Comparison of ENCODE assay signal across 16 cellular contexts in genomic region chr2:45670646-45671045, GRCh38. TPM values are rescaled to one million over a fixed set of nuclear protein-coding genes. Genes with fewer than 3 reads are reported as not detected.
DNase-seq lines count a peak whose midpoint lies in the region; ATAC-seq lines count a peak whose summit lies in the region.
"Had no signal": no experiment of that assay in that cellular context is flagged by ENCODE, and none has a peak within 500 bp of the region (broad histone marks: within the 10 kb centered on the region; RNA-seq: fewer than 3 reads in every experiment).

No MANE protein-coding gene starts in this region.

- H3K4ac ChIP-seq in trophoblast cell (ENCODE audit: low read depth, low read length): no peak overlapping the region

- H3K18ac ChIP-seq in trophoblast cell (ENCODE audit: low read length): no peak overlapping the region

- no peak overlapping the region for H3K4me2 ChIP-seq in trophoblast cell (ENCODE audit: low read length)
- H3K4me2 ChIP-seq: BLaER1 had no signal

- no peak overlapping the region for H2BK120ac ChIP-seq in trophoblast cell (ENCODE audit: insufficient read depth, low read length, poor library complexity)

- peak; percentile 45 for DNase-seq in SIG-M5 treated with dmso at 0.1 percent for 504 hours (lab: John Stamatoyannopoulos, UW; ENCODE audit: unreplicated experiment)
- DNase-seq in SIG-M5 (lab: John Stamatoyannopoulos, UW): no peak
- peak; percentile 3 for DNase-seq in fibroblast of gingiva (ENCODE audit: low read depth)
- peak; percentile 68 to 88 for DNase-seq in trophoblast cell
- DNase-seq in NCI-H146 (lab: John Stamatoyannopoulos, UW): no peak
- no peak for DNase-seq in stimulated activated naive CD8-positive, alpha-beta T cell treated with anti-CD3 and anti-CD28 coated beads, Interleukin-15, Interleukin-2, amounts not matched to agents 100 U/mL and 50 U/mL, for 24 hours
- DNase-seq: 8988T; AML-193; Caco-2; CD8-positive, alpha-beta memory T cell; DND-41; GDM1; HFFc6 had no signal

- H3K9ac ChIP-seq in trophoblast cell (ENCODE audit: low read length): no peak overlapping the region
- H3K9ac ChIP-seq: BLaER1 had no signal

- H4K12ac ChIP-seq in trophoblast cell (ENCODE audit: low read depth, low read length): no peak overlapping the region

- H2BK5ac ChIP-seq in trophoblast cell (ENCODE audit: low read depth, low read length, poor library complexity): no peak overlapping the region

- WGBS in trophoblast cell (ENCODE audit: extremely low coverage, insufficient coverage, insufficient read length): no CpG with 5 or more reads among the region's 4 CpGs

- H3K27ac ChIP-seq in trophoblast cell (ENCODE audit: low read depth, low read length): no peak overlapping the region
- H3K27ac ChIP-seq: BLaER1 had no signal

- no peaks in the 10 kb centered on the region for H3K36me3 ChIP-seq in trophoblast cell (ENCODE audit: control insufficient read depth in 1 of 2, insufficient read depth in 2 of 2, low read length in 2 of 2)
- H3K36me3 ChIP-seq: HAP-1 had no signal

- no peak overlapping the region for H4K8ac ChIP-seq in trophoblast cell (ENCODE audit: low read depth, low read length)

- peaks cover 2% of the 10 kb centered on the region for H3K79me1 ChIP-seq in trophoblast cell (ENCODE audit: low read length)

- no peaks in the 10 kb centered on the region for H3K27me3 ChIP-seq in trophoblast cell (ENCODE audit: insufficient read depth, low read length)
- H3K27me3 ChIP-seq: BLaER1 had no signal

- ATAC-seq in HG02759 (IDR thresholded peaks at IDR 0.05; ENCODE audit: unreplicated experiment): no peak
- ATAC-seq in stimulated activated naive CD8-positive, alpha-beta T cell treated with anti-CD3 and anti-CD28 coated beads, Interleukin-15, Interleukin-2, amounts not matched to agents 100 U/mL and 50 U/mL, for 24 hours: no peak

- no peak overlapping the region for H2AFZ ChIP-seq in trophoblast cell (ENCODE audit: insufficient read depth, low read length, poor library complexity)

- no peak overlapping the region for H2AK5ac ChIP-seq in trophoblast cell (ENCODE audit: low read length)

- no peak overlapping the region for H2BK12ac ChIP-seq in trophoblast cell (ENCODE audit: low read length)

- no peaks in the 10 kb centered on the region for H3K9me3 ChIP-seq in trophoblast cell (ENCODE audit: insufficient read depth, low read depth, low read length)
- H3K9me3 ChIP-seq: BLaER1, Caco-2, HAP-1 had no signal

- no peak overlapping the region for H4K91ac ChIP-seq in trophoblast cell (ENCODE audit: low read depth, low read length)

- peaks cover 5% of the 10 kb centered on the region in 2 experiments for H3K4me1 ChIP-seq in trophoblast cell (ENCODE audit: control insufficient read depth in 1 of 2, insufficient read depth in 2 of 2, low read length in 2 of 2)

- H3K23ac ChIP-seq in trophoblast cell (ENCODE audit: low read length): no peak overlapping the region

- no peak overlapping the region for H3K4me3 ChIP-seq in trophoblast cell (ENCODE audit: low read depth, low read length)
- H3K4me3 ChIP-seq: BLaER1, HAP-1 had no signal

- no peaks in the 10 kb centered on the region for H3K79me2 ChIP-seq in trophoblast cell (ENCODE audit: control insufficient read depth, insufficient read depth, low read length, poor library complexity)

- no peak overlapping the region for H3K14ac ChIP-seq in trophoblast cell (ENCODE audit: low read length)

RNA-seq across cellular contexts. Expression of gene PRKCE, which starts 19.2 kb away (rescaled TPM):
- 5.3 and 6.0 TPM in 2 replicates for polyA plus RNA-seq in trophoblast cell (2013)

RNA-seq across cellular contexts. Expression of gene SRBD1, which starts 59.6 kb away (rescaled TPM):
- polyA plus RNA-seq in trophoblast cell (2013): 9.2 and 9.6 TPM in 2 replicates

Comparison
In these comparisons a context has a peak if more than half of its experiments do, and no peak if none do; other contexts are left out.
1. DNase-seq: peak in SIG-M5 treated with dmso at 0.1 percent for 504 hours (single experiment), fibroblast of gingiva (single experiment) and trophoblast cell (2 of 2); none in SIG-M5 (single experiment), NCI-H146 (single experiment) and stimulated activated naive CD8-positive, alpha-beta T cell treated with anti-CD3 and anti-CD28 coated beads, Interleukin-15, Interleukin-2, amounts not matched to agents 100 U/mL and 50 U/mL, for 24 hours (single experiment).